In the genomic region with DNA sequence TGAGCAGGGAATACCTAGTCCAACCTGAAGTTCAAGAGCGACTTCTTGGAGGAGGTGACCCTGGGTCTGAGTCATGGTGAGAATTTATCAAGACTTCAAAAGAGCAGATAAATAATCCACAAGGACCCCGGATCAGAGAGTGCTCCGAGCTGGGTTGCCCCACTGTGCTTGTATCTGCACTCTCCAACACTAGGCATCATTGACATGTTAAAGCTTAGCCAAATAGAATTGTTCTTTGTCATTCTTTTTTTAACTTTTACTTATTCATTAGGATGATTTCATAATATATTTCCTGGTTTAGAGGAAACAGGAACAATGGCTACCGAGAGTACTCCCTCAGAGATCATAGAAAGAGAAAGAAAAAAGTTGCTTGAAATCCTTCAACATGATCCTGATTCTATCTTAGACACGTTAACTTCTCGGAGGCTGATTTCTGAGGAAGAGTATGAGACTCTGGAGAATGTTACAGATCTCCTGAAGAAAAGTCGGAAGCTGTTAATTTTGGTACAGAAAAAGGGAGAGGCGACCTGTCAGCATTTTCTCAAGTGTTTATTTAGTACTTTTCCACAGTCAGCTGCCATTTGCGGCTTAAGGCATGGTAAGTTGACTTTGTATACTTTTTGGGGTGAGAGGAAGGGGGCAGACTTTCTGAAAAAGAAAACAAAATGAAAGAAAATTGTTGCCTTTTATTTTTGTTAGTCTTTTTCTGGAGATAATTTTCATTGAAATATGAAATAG, we compare ENCODE assay signal across 9 cellular contexts. TPM values are rescaled to one million over a fixed set of nuclear protein-coding genes. Genes with fewer than 3 reads are reported as not detected.
A peak's percentile ranks its signal among the peaks of the same experiment; 100 is the strongest.
DNase-seq lines count a peak whose midpoint lies in the region; ATAC-seq lines count a peak whose summit lies in the region.
"Had no signal": no experiment of that assay in that cellular context is flagged by ENCODE, and none has a peak within 500 bp of the region (broad histone marks: within the 10 kb centered on the region; RNA-seq: fewer than 3 reads in every experiment).

A gene with protein sequence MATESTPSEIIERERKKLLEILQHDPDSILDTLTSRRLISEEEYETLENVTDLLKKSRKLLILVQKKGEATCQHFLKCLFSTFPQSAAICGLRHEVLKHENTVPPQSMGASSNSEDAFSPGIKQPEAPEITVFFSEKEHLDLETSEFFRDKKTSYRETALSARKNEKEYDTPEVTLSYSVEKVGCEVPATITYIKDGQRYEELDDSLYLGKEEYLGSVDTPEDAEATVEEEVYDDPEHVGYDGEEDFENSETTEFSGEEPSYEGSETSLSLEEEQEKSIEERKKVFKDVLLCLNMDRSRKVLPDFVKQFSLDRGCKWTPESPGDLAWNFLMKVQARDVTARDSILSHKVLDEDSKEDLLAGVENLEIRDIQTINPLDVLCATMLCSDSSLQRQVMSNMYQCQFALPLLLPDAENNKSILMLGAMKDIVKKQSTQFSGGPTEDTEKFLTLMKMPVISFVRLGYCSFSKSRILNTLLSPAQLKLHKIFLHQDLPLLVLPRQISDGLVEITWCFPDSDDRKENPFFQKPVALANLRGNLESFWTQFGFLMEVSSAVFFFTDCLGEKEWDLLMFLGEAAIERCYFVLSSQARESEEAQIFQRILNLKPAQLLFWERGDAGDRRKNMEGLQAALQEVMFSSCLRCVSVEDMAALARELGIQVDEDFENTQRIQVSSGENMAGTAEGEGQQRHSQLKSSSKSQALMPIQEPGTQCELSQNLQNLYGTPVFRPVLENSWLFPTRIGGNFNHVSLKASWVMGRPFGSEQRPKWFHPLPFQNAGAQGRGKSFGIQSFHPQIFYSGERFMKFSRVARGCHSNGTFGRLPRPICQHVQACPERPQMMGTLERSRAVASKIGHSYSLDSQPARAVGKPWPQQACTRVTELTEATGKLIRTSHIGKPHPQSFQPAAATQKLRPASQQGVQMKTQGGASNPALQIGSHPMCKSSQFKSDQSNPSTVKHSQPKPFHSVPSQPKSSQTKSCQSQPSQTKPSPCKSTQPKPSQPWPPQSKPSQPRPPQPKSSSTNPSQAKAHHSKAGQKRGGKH (plus strand): TSS at position 300 of the 738 bp plus-strand sequence. CDS start 16 bp downstream, at position 316.

- ATAC-seq in GM19372 (IDR thresholded peaks at IDR 0.05; ENCODE audit: low read depth, unreplicated experiment): peak; percentile 59
- ATAC-seq in stimulated activated memory B cell treated with anti-CD40 and anti-IgM and Interleukin-4, amounts not matched to agents 10 μg/mL and 1 μg/mL and 100 μg/mL, for 72 hours: no peak
- no peak for ATAC-seq in HG03095 (IDR thresholded peaks at IDR 0.05; ENCODE audit: unreplicated experiment)

- no peaks in the 10 kb centered on the region for H3K36me3 ChIP-seq in iPS-18a (ENCODE audit: control insufficient read depth, low read depth, low read length)

- H3K27me3 ChIP-seq in iPS-18a (ENCODE audit: control insufficient read depth, insufficient read depth, low read length): no peaks in the 10 kb centered on the region

- H3K9me3 ChIP-seq in iPS-18a (ENCODE audit: control insufficient read depth, low read depth, low read length): no peaks in the 10 kb centered on the region

- DNase-seq in Ammon's horn (ENCODE audit: low spot score) (peak; percentile 16), Kasumi-1 (lab: John Stamatoyannopoulos, UW) (peak; percentile 41 to 77), COLO668 (lab: John Stamatoyannopoulos, UW; ENCODE audit: unreplicated experiment) (no peak)
- no peak for DNase-seq in activated naive CD8-positive, alpha-beta T cell treated with anti-CD3 and anti-CD28 coated beads for 36 hours

- H3K4me3 Mint-ChIP-seq in activated naive CD8-positive, alpha-beta T cell treated with anti-CD3 and anti-CD28 coated beads for 36 hours: peak within 1 kb of the TSS; percentile 82
- peak within 1 kb of the TSS; percentile 80 for H3K4me3 Mint-ChIP-seq in stimulated activated memory B cell treated with anti-CD40 and anti-IgM and Interleukin-4, amounts not matched to agents 10 μg/mL and 1 μg/mL and 100 μg/mL, for 72 hours

- H3K27ac Mint-ChIP-seq in activated naive CD8-positive, alpha-beta T cell treated with anti-CD3 and anti-CD28 coated beads for 36 hours: peak within 1 kb of the TSS; percentile 79
- peak within 1 kb of the TSS; percentile 83 for H3K27ac Mint-ChIP-seq in stimulated activated memory B cell treated with anti-CD40 and anti-IgM and Interleukin-4, amounts not matched to agents 10 μg/mL and 1 μg/mL and 100 μg/mL, for 72 hours

- no peak within 1 kb of the TSS for H3K27ac ChIP-seq in iPS-18a (ENCODE audit: low read length)

- H3K4me3 ChIP-seq in iPS-18a (ENCODE audit: low read length): peak within 1 kb of the TSS; percentile 39

- peaks cover 3% of the 10 kb centered on the region for H3K36me3 Mint-ChIP-seq in activated naive CD8-positive, alpha-beta T cell treated with anti-CD3 and anti-CD28 coated beads for 36 hours
- H3K36me3 Mint-ChIP-seq in stimulated activated memory B cell treated with anti-CD40 and anti-IgM and Interleukin-4, amounts not matched to agents 10 μg/mL and 1 μg/mL and 100 μg/mL, for 72 hours: no peaks in the 10 kb centered on the region

- no peaks in the 10 kb centered on the region for H3K9me3 Mint-ChIP-seq in activated naive CD8-positive, alpha-beta T cell treated with anti-CD3 and anti-CD28 coated beads for 36 hours
- H3K9me3 Mint-ChIP-seq in stimulated activated memory B cell treated with anti-CD40 and anti-IgM and Interleukin-4, amounts not matched to agents 10 μg/mL and 1 μg/mL and 100 μg/mL, for 72 hours: no peaks in the 10 kb centered on the region
- H3K9me3 Mint-ChIP-seq: neural crest cell had no signal

- H3K9ac ChIP-seq in iPS-18a (ENCODE audit: low read length): no peak within 1 kb of the TSS

- peaks cover 12% of the 10 kb centered on the region for H3K4me1 Mint-ChIP-seq in activated naive CD8-positive, alpha-beta T cell treated with anti-CD3 and anti-CD28 coated beads for 36 hours
- H3K4me1 Mint-ChIP-seq in stimulated activated memory B cell treated with anti-CD40 and anti-IgM and Interleukin-4, amounts not matched to agents 10 μg/mL and 1 μg/mL and 100 μg/mL, for 72 hours: peaks cover 7% of the 10 kb centered on the region

- H3K4me1 ChIP-seq in iPS-18a (ENCODE audit: control insufficient read depth, low read depth, low read length): peaks cover 12% of the 10 kb centered on the region

- H3K27me3 Mint-ChIP-seq in activated naive CD8-positive, alpha-beta T cell treated with anti-CD3 and anti-CD28 coated beads for 36 hours: peaks cover 24% of the 10 kb centered on the region
- H3K27me3 Mint-ChIP-seq in stimulated activated memory B cell treated with anti-CD40 and anti-IgM and Interleukin-4, amounts not matched to agents 10 μg/mL and 1 μg/mL and 100 μg/mL, for 72 hours: peaks cover 19% of the 10 kb centered on the region

RNA-seq across cellular contexts. Expression of the gene that starts here (rescaled TPM):
- 1 to 10 TPM; 1.9 to 2.3 TPM for total RNA-seq in activated naive CD8-positive, alpha-beta T cell treated with anti-CD3 and anti-CD28 coated beads for 36 hours
- total RNA-seq: neural crest cell had no signal

Comparison
In these comparisons a context has a peak if more than half of its experiments do, and no peak if none do; other contexts are left out.
1. DNase-seq: peak in Ammon's horn (single experiment) and Kasumi-1 (2 of 2); none in activated naive CD8-positive, alpha-beta T cell treated with anti-CD3 and anti-CD28 coated beads for 36 hours (single experiment) and COLO668 (single experiment).